Comparison of ENCODE assay signal across 8 cellular contexts in genomic region chr17:69525920-69526841, GRCh38.
DNase-seq lines count a peak whose midpoint lies in the region; ATAC-seq and TF ChIP-seq lines count a peak whose summit lies in the region.

No MANE protein-coding gene starts in this region.

- H3K4me3 Mint-ChIP-seq in activated T-cell treated with anti-CD3 and anti-CD28 coated beads, Interleukin-2, amount 50 U/mL, for 24 hours: no peak overlapping the region

- H3K27ac ChIP-seq in WERI-Rb-1 (no peak overlapping the region), heart right ventricle (no peak overlapping the region)

- no peaks in the 10 kb centered on the region for H3K9me3 ChIP-seq in WERI-Rb-1 (ENCODE audit: severe bottlenecking)
- no peaks in the 10 kb centered on the region for H3K9me3 ChIP-seq in heart right ventricle

- H3K36me3 ChIP-seq in WERI-Rb-1 (no peaks in the 10 kb centered on the region), heart right ventricle (peaks cover 0 to 37% (median 0%) of the 10 kb centered on the region in 9 donors)

- peaks cover 56% of the 10 kb centered on the region for H3K36me3 Mint-ChIP-seq in activated T-cell treated with anti-CD3 and anti-CD28 coated beads, Interleukin-2, amount 50 U/mL, for 24 hours (ENCODE audit: low read depth)

- WGBS in heart right ventricle, 2 donors: 42 to 49% methylated on average over 9 of the region's 9 CpGs

- no peaks in the 10 kb centered on the region for H3K9me3 Mint-ChIP-seq in activated T-cell treated with anti-CD3 and anti-CD28 coated beads, Interleukin-2, amount 50 U/mL, for 24 hours

- DNase-seq in CD1c-positive myeloid dendritic cell (ENCODE audit: extremely low spot score) (peak; percentile 52), NCI-H1694 treated with DMSO at 0.1 percent for 48 hours (lab: John Stamatoyannopoulos, UW) (peak; percentile 43), WERI-Rb-1 (peak; percentile 66), heart right ventricle (peak in 1 of 2 donors; percentile 34), renal cortical epithelial cell (ENCODE audit: low read depth) (peak; percentile 69)
- no peak for DNase-seq in activated T-cell treated with anti-CD3 and anti-CD28 coated beads, Interleukin-2, amount 50 U/mL, for 24 hours

- H3K4me3 ChIP-seq in WERI-Rb-1 (ENCODE audit: low read depth, low read length) (no peak overlapping the region), heart right ventricle (no peak overlapping the region)

- no peak overlapping the region for H3K27ac Mint-ChIP-seq in activated T-cell treated with anti-CD3 and anti-CD28 coated beads, Interleukin-2, amount 50 U/mL, for 24 hours

- TF ChIP-seq CTCF in WERI-Rb-1 (IDR thresholded peaks at IDR 0.05; ENCODE audit: low read depth, low read length) (peak; percentile 84), heart right ventricle (IDR thresholded peaks at IDR 0.05) (peak; percentile 76 to 93 (median 89))

- H3K27me3 Mint-ChIP-seq in activated T-cell treated with anti-CD3 and anti-CD28 coated beads, Interleukin-2, amount 50 U/mL, for 24 hours: no peaks in the 10 kb centered on the region

- intact Hi-C loops in heart right ventricle (cut with DNase I): loop anchor here in 7 of 10 donors (2.0 to 10.0 kb wide), 7 partner anchors 79 to 1099 kb away; partner anchors contain the start of gene MAP2K6 (in 2 of the 7)

- ATAC-seq in GM18870 (IDR thresholded peaks at IDR 0.05; ENCODE audit: unreplicated experiment) (peak; percentile 61), heart right ventricle (peak in 7 of 8 donors; percentile 64 to 87 (median 77)), HG02970 (IDR thresholded peaks at IDR 0.05; ENCODE audit: low FRiP score, unreplicated experiment) (no peak)

- H3K4me1 ChIP-seq in heart right ventricle: peaks cover 0 to 6% (median 0%) of the 10 kb centered on the region in 9 donors

- H3K4me1 Mint-ChIP-seq in activated T-cell treated with anti-CD3 and anti-CD28 coated beads, Interleukin-2, amount 50 U/mL, for 24 hours (ENCODE audit: low read depth): no peaks in the 10 kb centered on the region

- H3K27me3 ChIP-seq in WERI-Rb-1 (ENCODE audit: insufficient read depth, low read depth, severe bottlenecking) (no peaks in the 10 kb centered on the region), heart right ventricle (no peaks in the 10 kb centered on the region)
